In genomic region chr14:105334383-105335230, GRCh38 we compare ENCODE assay signal across 23 cellular contexts. TPM values are rescaled to one million over a fixed set of nuclear protein-coding genes. Genes with fewer than 3 reads are reported as not detected.
DNase-seq lines count a peak whose midpoint lies in the region; ATAC-seq, FAIRE-seq and TF ChIP-seq lines count a peak whose summit lies in the region.
"Had no signal": no experiment of that assay in that cellular context is flagged by ENCODE, and none has a peak within 500 bp of the region (broad histone marks: within the 10 kb centered on the region; RNA-seq: fewer than 3 reads in every experiment).

No MANE protein-coding gene starts in this region.

- no peak overlapping the region for H2BK15ac ChIP-seq in H1 (ENCODE audit: low read length)

- H2BK5ac ChIP-seq in H1 (ENCODE audit: low read depth, low read length) = peak overlapping the region; percentile 35; the same call in 1 of the 2 replicates

- FAIRE-seq in H1 (lab: Jason Lieb, UNC) = no peak
- FAIRE-seq: bronchial epithelial cell had no signal

- H3K23ac ChIP-seq in H1 (ENCODE audit: insufficient read length) = no peak overlapping the region

- H3K23me2 ChIP-seq in H1 (ENCODE audit: low read depth, low read length) = no peaks in the 10 kb centered on the region

- no peak overlapping the region for H2BK120ac ChIP-seq in H1 (replicated peaks; ENCODE audit: low read depth, low read length)

- no peak overlapping the region for H3K4ac ChIP-seq in H1 (replicated peaks; ENCODE audit: insufficient read length, low read depth, low read length)

- no peak overlapping the region for H3K27ac ChIP-seq in H1 (ENCODE audit: low read depth, low read length)
- H3K27ac ChIP-seq: SK-N-MC had no signal

- peaks cover 39% of the 10 kb centered on the region for H3K79me1 ChIP-seq in H1 (ENCODE audit: low read depth, low read length)

- peaks cover 0 to 12% (median 7%) of the 10 kb centered on the region in 4 experiments; a peak in 5 of 7 replicates for H3K4me1 ChIP-seq in H1 (replicated peaks in 1 of 4; ENCODE audit: control insufficient read depth in 3 of 4, insufficient read depth in 4 of 4, low read length in 3 of 4)

- ATAC-seq in left cardiac atrium = no peak
- ATAC-seq in Right ventricle myocardium superior (ENCODE audit: poor library complexity) = no peak

- H3K4me3 ChIP-seq in H1 (ENCODE audit: extremely low read depth in 1 of 4, insufficient read depth in 2 of 4, low read depth in 3 of 4, low read length in 4 of 4) (no peak overlapping the region), lower leg skin (ENCODE audit: low read depth, poor library complexity, severe bottlenecking) (no peak overlapping the region)
- H3K4me3 ChIP-seq: SK-N-MC had no signal

- H2AFZ ChIP-seq in H1 (ENCODE audit: low read length) = no peak overlapping the region

- H3K79me2 ChIP-seq in H1 (ENCODE audit: control insufficient read depth in 1 of 2, insufficient read depth in 2 of 2, low read length in 2 of 2) = peaks cover 0 to 55% of the 10 kb centered on the region in 2 experiments; a peak in 2 of 4 replicates

- no peak overlapping the region for H3K18ac ChIP-seq in H1 (ENCODE audit: extremely low read depth, low read length)

- H3K36me3 ChIP-seq in H1 (ENCODE audit: control insufficient read depth in 2 of 4, insufficient read depth in 4 of 4, low read length in 3 of 4) = no peaks in the 10 kb centered on the region

- no peak for TF ChIP-seq EP300 in H1 (IDR thresholded peaks at IDR 0.05; ENCODE audit: borderline replicate concordance in 1 of 2, low read depth in 2 of 2, low read length in 2 of 2)

- CTCF ChIA-PET in H1 (lab: Charles Lee; ENCODE audit: partially characterized antibody) = interaction anchor here (0.7 to 2.2 kb wide), 26 partner anchors 8 to 146 kb away, joined by 3 to 15 read pairs (median 4); no protein-coding TSS in a partner anchor

- peak; percentile 26 to 44; a peak in 3 of 4 replicates for TF ChIP-seq RAD21 in H1 (IDR thresholded peaks at IDR 0.05 in 1 of 2, conservative IDR thresholded peaks at IDR 0.05 in 1 of 2; ENCODE audit: low read depth in 2 of 2, low read length in 2 of 2)

- TF ChIP-seq POLR2A in H1 (IDR thresholded peaks at IDR 0.05; ENCODE audit: control extremely low read depth in 1 of 2, low read depth in 2 of 2, low read length in 2 of 2) (no peak), lower leg skin (IDR thresholded peaks at IDR 0.05) (no peak)

- 95% methylated on average over 17 of the region's 17 CpGs; no CpG with 5 or more reads in 1 of the 2 experiments for WGBS in H1 (ENCODE audit: extremely low coverage in 1 of 2, insufficient coverage in 1 of 2, insufficient read length in 1 of 2, insufficient replicate concordance in 2 of 2, low coverage in 1 of 2, low lambda C conversion rate in 2 of 2, missing lambda C conversion rate in 1 of 2), 2 experiments
- 85 to 92% methylated on average over 9 to 17 of the region's 17 CpGs for WGBS in lower leg skin, 2 donors

- H2AK5ac ChIP-seq in H1 (ENCODE audit: low read depth, low read length) = no peak overlapping the region

- no peaks in the 10 kb centered on the region for H3K9me3 ChIP-seq in H1 (ENCODE audit: insufficient read depth in 2 of 2, low read depth in 1 of 2, low read length in 1 of 2)

- H4K91ac ChIP-seq in H1 (replicated peaks; ENCODE audit: insufficient read length, low read length) = no peak overlapping the region

- no peak overlapping the region for H4K5ac ChIP-seq in H1 (ENCODE audit: insufficient read length, low read depth, low read length)

- H3K4me2 ChIP-seq in H1 (ENCODE audit: insufficient read depth in 1 of 2, low read depth in 2 of 2, low read length in 2 of 2) = no peak overlapping the region

- DNase-seq in left cardiac atrium (peak; percentile 9), Right ventricle myocardium superior (no peak), H1 (ENCODE audit: low read depth in 1 of 2, low spot score in 2 of 2) (no peak), myocyte (ENCODE audit: low read depth) (peak; percentile 66), ureter (ENCODE audit: low spot score) (no peak), DMS79 treated with DMSO at 0.1 percent for 48 hours (lab: John Stamatoyannopoulos, UW) (no peak), lower leg skin (ENCODE audit: low spot score in 2 of 2) (no peak)
- DNase-seq in activated CD4-positive, alpha-beta T cell treated with anti-CD3 and anti-CD28 coated beads, Interleukin-2, amount 50 U/mL, for 1 hour = no peak
- DNase-seq: activated CD4-positive, alpha-beta T cell treated with anti-CD3 and anti-CD28 coated beads for 48 hours; activated naive CD4-positive, alpha-beta T cell treated with anti-CD3 and anti-CD28 coated beads for 36 hours; cortex of kidney; DMS153; GDM1; kidney glomerular epithelial cell; MV-4-11; naive B cell; NCI-H2171; NCI-H524 treated with DMSO at 0.1 percent for 48 hours; occipital lobe; stimulated activated CD4-positive, alpha-beta T cell treated with anti-CD3 and anti-CD28 coated beads, Interleukin-2, amount 100 ng/mL, for 48 hours; stimulated activated naive CD4-positive, alpha-beta T cell had no signal

- TF ChIP-seq CTCF in H1 (IDR thresholded peaks at IDR 0.05; ENCODE audit: control extremely low read depth in 1 of 3, insufficient read depth in 1 of 3, low read depth in 1 of 3, low read length in 3 of 3) (peak in 2 of 3 experiments; percentile 46 to 54; a peak in 3 of 4 replicates), lower leg skin (IDR thresholded peaks at IDR 0.05) (no peak)

- intact Hi-C loops in left cardiac atrium (cut with DNase I) (no loop called here), Right ventricle myocardium superior (cut with DNase I) (no loop called here), lower leg skin (cut with DNase I; ENCODE audit: low total_unique reads) (no loop called here)

- H4K20me1 ChIP-seq in H1 (replicated peaks in 1 of 2; ENCODE audit: control insufficient read depth in 1 of 2, insufficient read depth in 2 of 2, low read length in 2 of 2) = peaks cover 20 to 46% of the 10 kb centered on the region in 2 experiments

- no peak overlapping the region for H4K8ac ChIP-seq in H1 (ENCODE audit: extremely low read depth, insufficient read depth, low read length)

- no peak overlapping the region for H3K56ac ChIP-seq in H1 (replicated peaks; ENCODE audit: insufficient read length, low read depth, low read length)

- no peak overlapping the region for H3K14ac ChIP-seq in H1 (ENCODE audit: insufficient read length)

- no peak overlapping the region for H2BK12ac ChIP-seq in H1 (ENCODE audit: low read depth, low read length)

- H3K27me3 ChIP-seq in H1 (replicated peaks in 1 of 4; ENCODE audit: control insufficient read depth in 3 of 4, extremely low read depth in 1 of 4, insufficient read depth in 3 of 4, low read length in 3 of 4) = no peaks in the 10 kb centered on the region

- POLR2A ChIA-PET in H1 (lab: Charles Lee; ENCODE audit: partially characterized antibody) = no interaction called here

- no peak overlapping the region for H3K9ac ChIP-seq in H1 (replicated peaks in 1 of 4; ENCODE audit: extremely low read depth in 1 of 4, low read depth in 3 of 4, low read length in 3 of 4)

- no peak overlapping the region for H2BK20ac ChIP-seq in H1 (ENCODE audit: low read length)

TF ChIP-seq in H1, 55 proteins besides CTCF, POLR2A, EP300 and RAD21 (continues in another document):
- TF ChIP-seq CTBP2 (IDR thresholded peaks at IDR 0.05; ENCODE audit: borderline replicate concordance, insufficient read depth, insufficient read length, low read length) = no peak
- no peak for TF ChIP-seq CBX5 (IDR thresholded peaks at IDR 0.05; ENCODE audit: low read depth, low read length)
- no peak for TF ChIP-seq HDAC2 (IDR thresholded peaks at IDR 0.05; ENCODE audit: borderline replicate concordance in 1 of 2, low read depth in 2 of 2, low read length in 2 of 2)
- no peak for TF ChIP-seq YY1 (IDR thresholded peaks at IDR 0.05; ENCODE audit: low read depth, low read length)
- no peak for TF ChIP-seq GTF2F1 (IDR thresholded peaks at IDR 0.05; ENCODE audit: borderline replicate concordance, low read depth, low read length)
- TF ChIP-seq TAF7 (optimal IDR thresholded peaks at IDR 0.05; ENCODE audit: borderline replicate concordance, low read depth, low read length) = no peak
- no peak for TF ChIP-seq RBBP5 (IDR thresholded peaks at IDR 0.05; ENCODE audit: borderline replicate concordance, low read depth, low read length)

RNA-seq across cellular contexts. Expression of gene PACS2, which starts 20.1 kb away (rescaled TPM):
- 10 to 100 TPM; 53.4 to 55.8 TPM for total RNA-seq in left cardiac atrium
- 66.8 TPM for total RNA-seq in Right ventricle myocardium superior
- total RNA-seq in H1 (2021; fragmentation: NEBNext Ultra II Directional; extraction: Animal tissue kit (Norgen Biotek cat#: 25700)) = 62.3 and 62.8 TPM in 2 replicates
- polyA plus RNA-seq in H1 (2011; rRNA removed) = 38.0 and 65.4 TPM in 2 replicates
- 57.3 TPM for polyA plus RNA-seq in H1 (2011; cell fraction: cytosol; rRNA removed)
- polyA plus RNA-seq in H1 (2011; cell fraction: nucleus; rRNA removed) = 306 TPM
- polyA plus RNA-seq in H1 (2012, experiment 1 of 2) = 54.5 to 72.8 TPM (median 68.7 TPM) in 4 replicates
- polyA plus RNA-seq in H1 (2012, experiment 2 of 2) = 42.3 TPM
- 35.8 TPM for polyA plus RNA-seq in H1 (2013, experiment 1 of 2)
- polyA plus RNA-seq in H1 (2013, experiment 2 of 2) = 33.2 TPM
- polyA minus RNA-seq in H1 (2011; rRNA and poly(A)+ RNA removed) = 28.2 and 33.0 TPM in 2 replicates
- 49.0 TPM for polyA minus RNA-seq in H1 (2011; cell fraction: cytosol; rRNA and poly(A)+ RNA removed)
- polyA minus RNA-seq in H1 (2011; cell fraction: nucleus; rRNA and poly(A)+ RNA removed) = 88.7 TPM
- 240 and 302 TPM in 2 replicates for total RNA-seq in myocyte
- 78.0 TPM for polyA plus RNA-seq in myocyte (2012)
- 101 TPM for total RNA-seq in ureter
- 10 to 100 TPM; 25.9 to 75.1 (median 54.3) TPM for total RNA-seq in lower leg skin

RNA-seq across cellular contexts. Expression of gene BRF1, which starts 33.8 kb away (rescaled TPM):
- total RNA-seq in left cardiac atrium (10 to 100 TPM; 18.8 to 20.0 TPM), Right ventricle myocardium superior (17.5 TPM), myocyte (80.5 and 147 TPM in 2 replicates), ureter (48.7 TPM), lower leg skin (10 to 100 TPM; 32.7 to 74.5 (median 43.0) TPM)
- 18.3 and 18.5 TPM in 2 replicates for total RNA-seq in H1 (2021; fragmentation: NEBNext Ultra II Directional; extraction: Animal tissue kit (Norgen Biotek cat#: 25700))
- 7.7 and 12.5 TPM in 2 replicates for polyA plus RNA-seq in H1 (2011; rRNA removed)
- 11.1 TPM for polyA plus RNA-seq in H1 (2011; cell fraction: cytosol; rRNA removed)
- 32.8 TPM for polyA plus RNA-seq in H1 (2011; cell fraction: nucleus; rRNA removed)
- 11.4 to 15.6 TPM (median 13.1 TPM) in 4 replicates for polyA plus RNA-seq in H1 (2012, experiment 1 of 2)
- 7.8 TPM for polyA plus RNA-seq in H1 (2012, experiment 2 of 2)
- 9.6 TPM for polyA plus RNA-seq in H1 (2013, experiment 1 of 2)
- polyA plus RNA-seq in H1 (2013, experiment 2 of 2) = 8.4 TPM
- 10.3 and 11.4 TPM in 2 replicates for polyA minus RNA-seq in H1 (2011; rRNA and poly(A)+ RNA removed)
- 15.4 TPM for polyA minus RNA-seq in H1 (2011; cell fraction: cytosol; rRNA and poly(A)+ RNA removed)
- 35.1 TPM for polyA minus RNA-seq in H1 (2011; cell fraction: nucleus; rRNA and poly(A)+ RNA removed)
- 22.4 TPM for polyA plus RNA-seq in myocyte (2012)

Comparison
In these comparisons a context has a peak if more than half of its experiments do, and no peak if none do; other contexts are left out.
1. DNase-seq: peak in left cardiac atrium (single experiment) and myocyte (single experiment); none in Right ventricle myocardium superior (single experiment), H1 (0 of 2), ureter (single experiment), activated CD4-positive, alpha-beta T cell treated with anti-CD3 and anti-CD28 coated beads, Interleukin-2, amount 50 U/mL, for 1 hour (single experiment), DMS79 treated with DMSO at 0.1 percent for 48 hours (single experiment) and lower leg skin (0 of 2).
2. CTCF ChIP-seq: peak in H1 (2 of 3); none in lower leg skin (0 of 3).